In genomic region chr1:206783506-206783905, GRCh38 we compare ENCODE assay signal across 23 cellular contexts. TPM values are rescaled to one million over a fixed set of nuclear protein-coding genes. Genes with fewer than 3 reads are reported as not detected.
DNase-seq lines count a peak whose midpoint lies in the region; ATAC-seq, FAIRE-seq and TF ChIP-seq lines count a peak whose summit lies in the region.
"Had no signal": no experiment of that assay in that cellular context is flagged by ENCODE, and none has a peak within 500 bp of the region (broad histone marks: within the 10 kb centered on the region; RNA-seq: fewer than 3 reads in every experiment).

No MANE protein-coding gene starts in this region.

- no peak for TF ChIP-seq RAD21 in GM12878 (IDR thresholded peaks at IDR 0.05; ENCODE audit: insufficient read depth, low read depth, low read length)

- FAIRE-seq in GM12878 (lab: Jason Lieb, UNC), result no peak
- FAIRE-seq: A204.1 had no signal

- RAD21 ChIA-PET in GM12878 (lab: Charles Lee; ENCODE audit: unreplicated experiment), result interaction anchor here (0.9 to 13.8 kb wide), 6 partner anchors 9 to 120 kb away, joined by 3 to 363 read pairs (median 5); partner anchors contain the start of genes IL10 and IL19

- no peaks in the 10 kb centered on the region for H4K20me1 ChIP-seq in GM12878 (ENCODE audit: control insufficient read depth, insufficient read depth)

- SMC1A ChIA-PET in GM12878 (lab: Charles Lee; ENCODE audit: uncharacterized antibody, unreplicated experiment), result interaction anchor here (0.6 to 18.3 kb wide), 12 partner anchors 11 to 138 kb away, joined by 3 to 410 read pairs (median 6); partner anchors contain the start of genes FCMR, IL10 and IL19

- no peaks in the 10 kb centered on the region for H3K36me3 ChIP-seq in CD4-positive, alpha-beta memory T cell (ENCODE audit: insufficient read depth, low read length)
- H3K36me3 ChIP-seq in GM12878 (ENCODE audit: control insufficient read depth in 2 of 2, insufficient read depth in 2 of 2, low read length in 1 of 2), result no peaks in the 10 kb centered on the region

- H3K4me1 ChIP-seq in CD4-positive, alpha-beta memory T cell (ENCODE audit: insufficient read depth, low read length), result peaks cover 37% of the 10 kb centered on the region
- H3K4me1 ChIP-seq in GM12878 (ENCODE audit: control insufficient read depth, insufficient read depth, low read length), result peaks cover 49% of the 10 kb centered on the region

- 83% methylated on average over 7 of the region's 7 CpGs for WGBS in GM12878 (ENCODE audit: insufficient coverage, insufficient replicate concordance, low lambda C conversion rate, missing lambda C conversion rate)

- peaks cover 4% of the 10 kb centered on the region for H3K9me3 Mint-ChIP-seq in activated CD4-positive, alpha-beta T cell treated with anti-CD3 and anti-CD28 coated beads, Interleukin-2, amount 10 ng/mL, durations not matched to agents 24 days and 14 days
- peaks cover 0 to 3% (median 0%) of the 10 kb centered on the region in 8 donors for H3K9me3 Mint-ChIP-seq in CD4-positive, alpha-beta memory T cell
- H3K9me3 Mint-ChIP-seq in T-cell, result no peaks in the 10 kb centered on the region
- H3K9me3 Mint-ChIP-seq: IgD-negative memory B cell had no signal

- H3K27ac ChIP-seq in CD4-positive, alpha-beta memory T cell (ENCODE audit: low read depth, low read length), result no peak overlapping the region
- H3K27ac ChIP-seq in GM12878 (ENCODE audit: control insufficient read depth, insufficient read depth), result peak overlapping the region; percentile 85; the same call in 1 of the 2 replicates

- POLR2A ChIA-PET in CD4-positive, alpha-beta memory T cell (lab: Charles Lee; ENCODE audit: partially characterized antibody), result interaction anchor here (0.8 to 12.7 kb wide), 5 partner anchors 13 to 126 kb away, joined by 3 to 110 read pairs (median 9); partner anchors contain the start of genes IL10 and IL19
- POLR2A ChIA-PET in T-cell (lab: Charles Lee), result no interaction called here
- POLR2A ChIA-PET in GM12878 (lab: Charles Lee), result interaction anchor here (1.2 to 13.9 kb wide), 5 partner anchors 9 to 43 kb away, joined by 4 to 283 read pairs (median 6); partner anchors contain the start of genes IL10 and IL19

- peak; percentile 60 for DNase-seq in activated CD4-positive, alpha-beta T cell treated with anti-CD3 and anti-CD28 coated beads, Interleukin-2, amount 10 ng/mL, durations not matched to agents 24 days and 14 days
- no peak for DNase-seq in activated CD4-positive, alpha-beta T cell treated with anti-CD3 and anti-CD28 coated beads for 1 hour
- DNase-seq in CD4-positive, alpha-beta memory T cell, result no peak
- no peak for DNase-seq in T-cell
- no peak for DNase-seq in GM12878 (ENCODE audit: low read depth, low spot score)
- DNase-seq in left cardiac atrium, result no peak
- DNase-seq in pons (ENCODE audit: low spot score), result no peak
- no peak for DNase-seq in stimulated activated CD4-positive, alpha-beta T cell treated with anti-CD3 and anti-CD28 coated beads, Interleukin-12 subunit alpha, Interleukin-12 subunit beta, amount 100 ng/mL, for 4 hours
- DNase-seq: C1 segment of cervical spinal cord, DMS 273 treated with DMSO at 0.1 percent for 48 hours, GF-D8, MV-4-11, NCI-H1436, NCI-H2081 treated with DMSO at 0.1 percent for 48 hours, NCI-H2227 treated with DMSO at 0.1 percent for 48 hours, NCI-H524, SHP77 treated with DMSO at 0.1 percent for 48 hours had no signal

- no peaks in the 10 kb centered on the region for H3K9me3 ChIP-seq in CD4-positive, alpha-beta memory T cell (ENCODE audit: control insufficient read depth in 1 of 2, low read length in 2 of 2)
- no peaks in the 10 kb centered on the region for H3K9me3 ChIP-seq in GM12878 (replicated peaks; ENCODE audit: control insufficient read depth, insufficient read depth, low read length)

- peaks cover 54% of the 10 kb centered on the region for H3K4me1 Mint-ChIP-seq in activated CD4-positive, alpha-beta T cell treated with anti-CD3 and anti-CD28 coated beads, Interleukin-2, amount 10 ng/mL, durations not matched to agents 24 days and 14 days
- H3K4me1 Mint-ChIP-seq in CD4-positive, alpha-beta memory T cell, result peaks cover 37 to 59% (median 49%) of the 10 kb centered on the region in 4 donors
- H3K4me1 Mint-ChIP-seq in T-cell, result peaks cover 58 to 61% (median 60%) of the 10 kb centered on the region in 3 donors

- peak overlapping the region; percentile 36 for H3K27ac Mint-ChIP-seq in activated CD4-positive, alpha-beta T cell treated with anti-CD3 and anti-CD28 coated beads, Interleukin-2, amount 10 ng/mL, durations not matched to agents 24 days and 14 days
- H3K27ac Mint-ChIP-seq in CD4-positive, alpha-beta memory T cell, result peak overlapping the region in 5 of 7 donors; percentile 48 to 93 (median 83)
- H3K27ac Mint-ChIP-seq in T-cell, result peak overlapping the region; percentile 21 to 92

- no peaks in the 10 kb centered on the region for H3K36me3 Mint-ChIP-seq in activated CD4-positive, alpha-beta T cell treated with anti-CD3 and anti-CD28 coated beads, Interleukin-2, amount 10 ng/mL, durations not matched to agents 24 days and 14 days (ENCODE audit: low read depth)
- H3K36me3 Mint-ChIP-seq in CD4-positive, alpha-beta memory T cell, result no peaks in the 10 kb centered on the region
- H3K36me3 Mint-ChIP-seq in T-cell, result no peaks in the 10 kb centered on the region

- in situ Hi-C loops in GM12878 (cut with MboI), result loop anchor here (10.0 kb wide), 1 partner anchor 729 kb away; the partner anchor contains the start of gene RHEX

- no peak for TF ChIP-seq CTCF in GM12878 (IDR thresholded peaks at IDR 0.05 in 2 of 3, conservative IDR thresholded peaks at IDR 0.05 in 1 of 3; ENCODE audit: control insufficient read depth in 2 of 3, extremely low read depth in 1 of 3, insufficient read depth in 1 of 3, low read depth in 3 of 3, low read length in 3 of 3)

- H3K27me3 Mint-ChIP-seq in activated CD4-positive, alpha-beta T cell treated with anti-CD3 and anti-CD28 coated beads, Interleukin-2, amount 10 ng/mL, durations not matched to agents 24 days and 14 days, result peaks cover 19% of the 10 kb centered on the region
- no peaks in the 10 kb centered on the region for H3K27me3 Mint-ChIP-seq in CD4-positive, alpha-beta memory T cell
- no peaks in the 10 kb centered on the region for H3K27me3 Mint-ChIP-seq in T-cell

- CTCF ChIA-PET in CD4-positive, alpha-beta memory T cell (lab: Charles Lee; ENCODE audit: partially characterized antibody), result interaction anchor here (0.8 to 5.2 kb wide), 7 partner anchors 14 to 199 kb away, joined by 3 to 25 read pairs (median 4); partner anchors contain the start of gene IL19
- CTCF ChIA-PET in T-cell (lab: Charles Lee) (interaction anchor here (1.2 to 1.6 kb wide), 2 partner anchors 17 to 20 kb away, joined by 3 to 5 read pairs; no protein-coding TSS in a partner anchor), GM12878 (lab: Yijun Ruan, JAX) (interaction anchor here (0.8 to 14.2 kb wide), 10 partner anchors 9 to 56 kb away, joined by 3 to 221 read pairs (median 4); partner anchors contain the start of genes IL10 and IL19)

- intact Hi-C loops in activated CD4-positive, alpha-beta T cell treated with anti-CD3 and anti-CD28 coated beads, Interleukin-2, amount 10 ng/mL, durations not matched to agents 24 days and 14 days (cut with micrococcal nuclease), result no loop called here
- intact Hi-C loops in CD4-positive, alpha-beta memory T cell (cut with micrococcal nuclease), result no loop called here
- intact Hi-C loops in GM12878 (cut with micrococcal nuclease; ENCODE audit: unreplicated experiment) (no loop called here), left cardiac atrium (cut with DNase I) (no loop called here)

- no peak for TF ChIP-seq POLR2A in GM12878 (IDR thresholded peaks at IDR 0.05; ENCODE audit: low read depth, low read length)

- no peak for TF ChIP-seq EP300 in GM12878 (IDR thresholded peaks at IDR 0.05; ENCODE audit: borderline replicate concordance in 1 of 2, control insufficient read depth in 1 of 2, low read depth in 2 of 2, low read length in 2 of 2)

- H3K4me3 ChIP-seq in CD4-positive, alpha-beta memory T cell (ENCODE audit: low read length in 2 of 2), result no peak overlapping the region
- H3K4me3 ChIP-seq in GM12878, result no peak overlapping the region

- H2AFZ ChIP-seq in GM12878 (ENCODE audit: control insufficient read depth, low read depth, low read length), result no peak overlapping the region

- ATAC-seq in T-cell (replicated peaks in 1 of 4) (no peak), GM12878 (no peak), left cardiac atrium (no peak)

- no TSS peak for BruUV-seq in GM12878 (replicated peaks; lab: Mats Ljungman, UMichigan)

- H3K79me2 ChIP-seq in GM12878 (ENCODE audit: control insufficient read depth, insufficient read depth, low read length), result peaks cover 10% of the 10 kb centered on the region

- H3K4me3 Mint-ChIP-seq in activated CD4-positive, alpha-beta T cell treated with anti-CD3 and anti-CD28 coated beads, Interleukin-2, amount 10 ng/mL, durations not matched to agents 24 days and 14 days, result no peak overlapping the region
- peak overlapping the region in 3 of 8 donors; percentile 8 to 47 (median 32) for H3K4me3 Mint-ChIP-seq in CD4-positive, alpha-beta memory T cell
- no peak overlapping the region for H3K4me3 Mint-ChIP-seq in T-cell

- no peak overlapping the region for H3K9ac ChIP-seq in GM12878 (ENCODE audit: control insufficient read depth, insufficient read depth, low read length)

- no peaks in the 10 kb centered on the region for H3K27me3 ChIP-seq in CD4-positive, alpha-beta memory T cell (ENCODE audit: insufficient read depth, low read length)
- no peaks in the 10 kb centered on the region for H3K27me3 ChIP-seq in GM12878 (replicated peaks in 1 of 2; ENCODE audit: control insufficient read depth in 2 of 2, insufficient read depth in 2 of 2, low read length in 1 of 2)

- no peak overlapping the region; the same call in 1 of the 2 replicates for H3K4me2 ChIP-seq in GM12878 (ENCODE audit: control insufficient read depth, insufficient read depth)

RNA-seq across cellular contexts. Expression of gene IL10, which starts 11.2 kb away (rescaled TPM):
- total RNA-seq in activated CD4-positive, alpha-beta T cell treated with anti-CD3 and anti-CD28 coated beads, Interleukin-2, amount 10 ng/mL, durations not matched to agents 24 days and 14 days, result 3.4 TPM in 2 replicates
- total RNA-seq in CD4-positive, alpha-beta memory T cell, result under 1 TPM; 0.28 to 0.32 TPM
- polyA plus RNA-seq in CD4-positive, alpha-beta memory T cell, result under 1 TPM; 0.11 to 0.34 TPM
- total RNA-seq in T-cell, result 1 to 10 TPM in 1 of 5 donors, under 1 TPM in 2, not detected in 2; 0.19 to 1.1 (median 0.26) TPM
- total RNA-seq in GM12878 (2013; cell fraction: nucleolus; rRNA removed), result 1.5 and 3.6 TPM in 2 replicates
- total RNA-seq in GM12878 (2014; rRNA removed), result 1.0 and 1.1 TPM in 2 replicates
- total RNA-seq in GM12878 (2014; rRNA removed; fragmentation: Illumina TruSeq; extraction: Trizol), result 1.4 and 1.6 TPM in 2 replicates
- 0.67 and 1.1 TPM in 2 replicates for total RNA-seq in GM12878 (2021)
- 4.4 TPM for polyA plus RNA-seq in GM12878 (2011; ENCODE audit: low read depth)
- polyA plus RNA-seq in GM12878 (2011; rRNA removed), result 5.0 and 6.3 TPM in 2 replicates
- polyA plus RNA-seq in GM12878 (2011; cell fraction: cytosol; rRNA removed), result 3.0 and 5.2 TPM in 2 replicates
- 1.0 and 1.4 TPM in 2 replicates for polyA plus RNA-seq in GM12878 (2011; cell fraction: nucleus; rRNA removed)
- polyA plus RNA-seq in GM12878 (2012), result 2.8 and 5.5 TPM in 2 replicates
- polyA plus RNA-seq in GM12878 (2014; fragmentation: Illumina TruSeq; extraction: Trizol), result 1.4 and 1.8 TPM in 2 replicates
- polyA plus RNA-seq in GM12878 (2014; fragmentation: Nextera tagmentation; extraction: Ambion mirVana), result 1 to 10 TPM; 1.2 to 1.6 TPM
- polyA plus RNA-seq in GM12878 (2014; rRNA removed), result 0.92 and 1.5 TPM in 2 replicates
- polyA plus RNA-seq in GM12878 (2016; fragmentation: Nextera tagmentation; extraction: Ambion mirVana), result under 1 TPM; 0.34 to 0.70 TPM
- polyA minus RNA-seq in GM12878 (2011; rRNA and poly(A)+ RNA removed), result 3.7 and 6.0 TPM in 2 replicates
- polyA minus RNA-seq in GM12878 (2011; cell fraction: cytosol; rRNA and poly(A)+ RNA removed), result 1.1 and 2.1 TPM in 2 replicates
- polyA minus RNA-seq in GM12878 (2011; cell fraction: nucleus; rRNA and poly(A)+ RNA removed), result 4.7 and 5.2 TPM in 2 replicates
- total RNA-seq in left cardiac atrium, result 1 to 10 TPM; 1.9 to 5.1 TPM
- total RNA-seq: Daoy, HT1080, OCI-LY7, RPMI7951 had no signal

RNA-seq across cellular contexts. Expression of gene IL19, which starts 12.9 kb away (rescaled TPM):
- not detected in 2 replicates for total RNA-seq in activated CD4-positive, alpha-beta T cell treated with anti-CD3 and anti-CD28 coated beads, Interleukin-2, amount 10 ng/mL, durations not matched to agents 24 days and 14 days
- total RNA-seq in CD4-positive, alpha-beta memory T cell, result not detected
- not detected for polyA plus RNA-seq in CD4-positive, alpha-beta memory T cell
- total RNA-seq in T-cell, result not detected
- total RNA-seq in GM12878 (2013; cell fraction: nucleolus; rRNA removed), result not detected in 2 replicates
- total RNA-seq in GM12878 (2014; rRNA removed), result 0.38 TPM in 1 of 2 replicates, not detected in the other
- not detected in 2 replicates for total RNA-seq in GM12878 (2014; rRNA removed; fragmentation: Illumina TruSeq; extraction: Trizol)
- total RNA-seq in GM12878 (2021), result not detected in 2 replicates
- polyA plus RNA-seq in GM12878 (2011; ENCODE audit: low read depth), result 0.30 TPM
- 0.72 and 0.73 TPM in 2 replicates for polyA plus RNA-seq in GM12878 (2011; rRNA removed)
- polyA plus RNA-seq in GM12878 (2011; cell fraction: cytosol; rRNA removed), result 0.33 and 0.63 TPM in 2 replicates
- polyA plus RNA-seq in GM12878 (2011; cell fraction: nucleus; rRNA removed), result 0.70 and 1.2 TPM in 2 replicates
- 0.65 TPM in 1 of 2 replicates, not detected in the other for polyA plus RNA-seq in GM12878 (2012)
- polyA plus RNA-seq in GM12878 (2014; fragmentation: Illumina TruSeq; extraction: Trizol), result 0.32 TPM in 1 of 2 replicates, not detected in the other
- polyA plus RNA-seq in GM12878 (2014; fragmentation: Nextera tagmentation; extraction: Ambion mirVana), result under 1 TPM; 0.27 to 0.29 TPM
- polyA plus RNA-seq in GM12878 (2014; rRNA removed), result 0.10 TPM in 1 of 2 replicates, not detected in the other
- polyA plus RNA-seq in GM12878 (2016; fragmentation: Nextera tagmentation; extraction: Ambion mirVana), result not detected
- 0.37 and 0.41 TPM in 2 replicates for polyA minus RNA-seq in GM12878 (2011; rRNA and poly(A)+ RNA removed)
- not detected in 2 replicates for polyA minus RNA-seq in GM12878 (2011; cell fraction: cytosol; rRNA and poly(A)+ RNA removed)
- 0.24 TPM in 1 of 2 replicates, not detected in the other for polyA minus RNA-seq in GM12878 (2011; cell fraction: nucleus; rRNA and poly(A)+ RNA removed)
- total RNA-seq in left cardiac atrium, result not detected
- total RNA-seq: Daoy, HT1080, OCI-LY7 had no signal
- polyA plus RNA-seq: IgD-negative memory B cell had no signal

Comparison
In these comparisons a context has a peak if more than half of its experiments do, and no peak if none do; other contexts are left out.
1. POLR2A ChIA-PET loops: an anchor here in CD4-positive, alpha-beta memory T cell (0.8 to 12.7 kb wide) and GM12878 (1.2 to 13.9 kb wide); none called in T-cell.